18 cellular contexts compared by ENCODE assay signal in the genomic region with DNA sequence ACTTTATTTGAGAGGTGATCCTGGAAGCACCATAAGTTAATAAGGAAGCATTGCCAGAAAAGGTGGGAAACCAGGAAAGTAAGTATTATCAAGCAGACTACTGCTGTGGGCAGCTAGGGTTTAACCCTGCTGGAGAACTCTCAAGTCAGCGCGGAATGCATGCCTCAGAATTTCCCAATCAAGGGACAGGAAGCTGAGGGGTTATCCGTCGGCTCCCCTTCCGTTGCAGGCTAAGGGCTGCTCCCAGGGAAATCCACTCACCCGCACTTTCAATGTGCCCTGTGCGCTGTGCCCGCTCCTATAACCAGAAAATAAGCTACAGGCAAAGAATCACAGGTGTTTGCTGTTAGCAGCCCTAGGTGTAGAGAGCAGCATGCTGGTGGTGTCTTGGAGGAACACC.
A peak's percentile ranks its signal among the peaks of the same experiment; 100 is the strongest.
DNase-seq lines count a peak whose midpoint lies in the region; ATAC-seq and TF ChIP-seq lines count a peak whose summit lies in the region.
"Had no signal": no experiment of that assay in that cellular context is flagged by ENCODE, and none has a peak within 500 bp of the region (broad histone marks: within the 10 kb centered on the region; RNA-seq: fewer than 3 reads in every experiment).

No MANE protein-coding gene starts in this region.

- H3K9me3 Mint-ChIP-seq in WTC11, result peaks cover 11% of the 10 kb centered on the region

- H3K4me3 ChIP-seq in H7 (ENCODE audit: insufficient read depth, low read depth, low read length) (no peak overlapping the region), right atrium auricular region (no peak overlapping the region), sigmoid colon (no peak overlapping the region)

- H3K27ac Mint-ChIP-seq in WTC11, result no peak overlapping the region
- H3K27ac Mint-ChIP-seq: HFFc6 had no signal

- H3K36me3 Mint-ChIP-seq in WTC11, result peaks cover 7% of the 10 kb centered on the region; the same call in 1 of the 2 replicates

- POLR2A ChIA-PET in WTC11 (lab: Charles Lee), result interaction anchor here (0.6 kb wide), 1 partner anchor 44 kb away, joined by 3 read pairs; no protein-coding TSS in a partner anchor

- TF ChIP-seq POLR2A in sigmoid colon (IDR thresholded peaks at IDR 0.05), result no peak

- TF ChIP-seq CTCF in WTC11 (IDR thresholded peaks at IDR 0.05) (no peak), right atrium auricular region (IDR thresholded peaks at IDR 0.05) (no peak), sigmoid colon (IDR thresholded peaks at IDR 0.05) (no peak)

- peak; percentile 83 for ATAC-seq in WTC11
- ATAC-seq: SK-N-SH treated with all-trans-retinoic acid at 6 μM for 48 hours had no signal

- no peak for TF ChIP-seq EP300 in sigmoid colon (IDR thresholded peaks at IDR 0.05)

- H3K36me3 ChIP-seq in H7 (replicated peaks; ENCODE audit: control insufficient read depth, insufficient read depth, low read length) (no peaks in the 10 kb centered on the region), right atrium auricular region (no peaks in the 10 kb centered on the region), sigmoid colon (peaks cover 0 to 4% (median 0%) of the 10 kb centered on the region in 4 donors)

- no peaks in the 10 kb centered on the region for H3K27me3 ChIP-seq in H7 (ENCODE audit: control insufficient read depth, insufficient read depth, low read length)
- no peaks in the 10 kb centered on the region for H3K27me3 ChIP-seq in right atrium auricular region
- H3K27me3 ChIP-seq in sigmoid colon, result no peaks in the 10 kb centered on the region

- peak; percentile 21 for DNase-seq in H7
- no peak for DNase-seq in WTC11 (ENCODE audit: low spot score)
- DNase-seq in right atrium auricular region (ENCODE audit: low spot score), result no peak
- peak; percentile 11 for DNase-seq in sigmoid colon
- no peak for DNase-seq in NCI-H446 (lab: John Stamatoyannopoulos, UW)
- no peak for DNase-seq in SIG-M5 (lab: John Stamatoyannopoulos, UW)
- DNase-seq in NOMO-1 (lab: John Stamatoyannopoulos, UW; ENCODE audit: unreplicated experiment in 2 of 2), result no peak
- DNase-seq: ACHN; DMS79; HFFc6; IMR-90; NCI-H1436; NCI-H2171 treated with DMSO at 0.1 percent for 48 hours; NCI-H446 treated with DMSO at 0.1 percent for 48 hours; NCI-H69; NK-92 treated with Interleukin-12 subunit alpha and Interleukin-12 subunit beta, amount 100 ng/mL, for 24 hours; SHP77 treated with DMSO at 0.1 percent for 48 hours had no signal

- H3K27ac ChIP-seq in right atrium auricular region (peak overlapping the region; percentile 34 to 69), sigmoid colon (no peak overlapping the region)

- peaks cover 0 to 24% of the 10 kb centered on the region in 2 donors for H3K4me1 ChIP-seq in right atrium auricular region
- peaks cover 0 to 5% (median 0%) of the 10 kb centered on the region in 4 donors for H3K4me1 ChIP-seq in sigmoid colon

- 82 to 83% methylated on average over 8 of the region's 8 CpGs for WGBS in sigmoid colon, 2 donors

- peaks cover 49% of the 10 kb centered on the region for H3K4me1 Mint-ChIP-seq in WTC11

- no peak overlapping the region for H3K4me3 Mint-ChIP-seq in WTC11
- H3K4me3 Mint-ChIP-seq: HFFc6 had no signal

- H3K27me3 Mint-ChIP-seq in WTC11 (ENCODE audit: low read depth), result no peaks in the 10 kb centered on the region; the same call in 1 of the 2 replicates

- H3K9me3 ChIP-seq in right atrium auricular region (no peaks in the 10 kb centered on the region), sigmoid colon (no peaks in the 10 kb centered on the region)

- CTCF ChIA-PET in WTC11 (lab: Charles Lee), result interaction anchor here (0.8 to 2.1 kb wide), 7 partner anchors 20 to 390 kb away, joined by 3 to 10 read pairs (median 4); no protein-coding TSS in a partner anchor

- intact Hi-C loops in sigmoid colon (cut with DNase I), result no loop called here

TF ChIP-seq in WTC11, 78 proteins besides CTCF, POLR2A, EP300 and RAD21:
- TF ChIP-seq NFE2L1 (CRISPR knock-in tag; IDR thresholded peaks at IDR 0.05) (no peak), MYBL2 (CRISPR knock-in tag; IDR thresholded peaks at IDR 0.05) (no peak)
- TF ChIP-seq, protein P1, sequence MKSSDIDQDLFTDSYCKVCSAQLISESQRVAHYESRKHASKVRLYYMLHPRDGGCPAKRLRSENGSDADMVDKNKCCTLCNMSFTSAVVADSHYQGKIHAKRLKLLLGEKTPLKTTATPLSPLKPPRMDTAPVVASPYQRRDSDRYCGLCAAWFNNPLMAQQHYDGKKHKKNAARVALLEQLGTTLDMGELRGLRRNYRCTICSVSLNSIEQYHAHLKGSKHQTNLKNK (CRISPR knock-in tag; IDR thresholded peaks at IDR 0.05), result no peak
- TF ChIP-seq, protein P2, sequence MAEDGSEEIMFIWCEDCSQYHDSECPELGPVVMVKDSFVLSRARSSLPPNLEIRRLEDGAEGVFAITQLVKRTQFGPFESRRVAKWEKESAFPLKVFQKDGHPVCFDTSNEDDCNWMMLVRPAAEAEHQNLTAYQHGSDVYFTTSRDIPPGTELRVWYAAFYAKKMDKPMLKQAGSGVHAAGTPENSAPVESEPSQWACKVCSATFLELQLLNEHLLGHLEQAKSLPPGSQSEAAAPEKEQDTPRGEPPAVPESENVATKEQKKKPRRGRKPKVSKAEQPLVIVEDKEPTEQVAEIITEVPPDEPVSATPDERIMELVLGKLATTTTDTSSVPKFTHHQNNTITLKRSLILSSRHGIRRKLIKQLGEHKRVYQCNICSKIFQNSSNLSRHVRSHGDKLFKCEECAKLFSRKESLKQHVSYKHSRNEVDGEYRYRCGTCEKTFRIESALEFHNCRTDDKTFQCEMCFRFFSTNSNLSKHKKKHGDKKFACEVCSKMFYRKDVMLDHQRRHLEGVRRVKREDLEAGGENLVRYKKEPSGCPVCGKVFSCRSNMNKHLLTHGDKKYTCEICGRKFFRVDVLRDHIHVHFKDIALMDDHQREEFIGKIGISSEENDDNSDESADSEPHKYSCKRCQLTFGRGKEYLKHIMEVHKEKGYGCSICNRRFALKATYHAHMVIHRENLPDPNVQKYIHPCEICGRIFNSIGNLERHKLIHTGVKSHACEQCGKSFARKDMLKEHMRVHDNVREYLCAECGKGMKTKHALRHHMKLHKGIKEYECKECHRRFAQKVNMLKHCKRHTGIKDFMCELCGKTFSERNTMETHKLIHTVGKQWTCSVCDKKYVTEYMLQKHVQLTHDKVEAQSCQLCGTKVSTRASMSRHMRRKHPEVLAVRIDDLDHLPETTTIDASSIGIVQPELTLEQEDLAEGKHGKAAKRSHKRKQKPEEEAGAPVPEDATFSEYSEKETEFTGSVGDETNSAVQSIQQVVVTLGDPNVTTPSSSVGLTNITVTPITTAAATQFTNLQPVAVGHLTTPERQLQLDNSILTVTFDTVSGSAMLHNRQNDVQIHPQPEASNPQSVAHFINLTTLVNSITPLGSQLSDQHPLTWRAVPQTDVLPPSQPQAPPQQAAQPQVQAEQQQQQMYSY (CRISPR knock-in tag; IDR thresholded peaks at IDR 0.05), result peak; percentile 75

Comparison
In these comparisons a context has a peak if more than half of its experiments do, and no peak if none do; other contexts are left out.
1. DNase-seq: peak in H7 (single experiment) and sigmoid colon (single experiment); none in WTC11 (single experiment), right atrium auricular region (single experiment), NCI-H446 (0 of 2), SIG-M5 (single experiment) and NOMO-1 (0 of 2).
2. H3K27ac ChIP-seq: peak in right atrium auricular region (2 of 2); none in sigmoid colon (0 of 4).